In genomic region chr3:15651396-15651795, GRCh38 we compare ENCODE assay signal across 25 cellular contexts.
"Had no signal": no experiment of that assay in that cellular context is flagged by ENCODE, and none has a peak within 500 bp of the region (broad histone marks: within the 10 kb centered on the region; RNA-seq: fewer than 3 reads in every experiment).

No MANE protein-coding gene starts in this region.

- H3K36me3 ChIP-seq: esophagus squamous epithelium, pancreas, right atrium auricular region, suprapubic skin, tibial artery, WERI-Rb-1 had no signal

- DNase-seq: activated CD4-positive, alpha-beta T cell treated with anti-CD3 and anti-CD28 coated beads, Interleukin-2, amount 10 ng/mL, durations not matched to agents 7 days and 5 days; activated CD4-positive, CD25-positive, alpha-beta regulatory T cell treated with anti-CD3 and anti-CD28 coated beads, Interleukin-2, amount 50 U/mL, for 72 hours; activated CD8-positive, alpha-beta T cell treated with anti-CD3 and anti-CD28 coated beads for 36 hours; activated naive CD8-positive, alpha-beta T cell treated with anti-CD3 and anti-CD28 coated beads, Interleukin-2, amount 50 U/mL, for 24 hours; activated T-cell treated with anti-CD3 and anti-CD28 coated beads, Interleukin-2, amount 50 U/mL, for 4 hours; amygdala; effector CD4-positive, alpha-beta T cell; esophagus squamous epithelium; left ventricle myocardium inferior; mucosa of descending colon; pancreas; stimulated activated CD4-positive, alpha-beta T cell treated with anti-CD3 and anti-CD28 coated beads, Interleukin-15, amount 100 ng/mL, for 24 hours; stimulated activated CD4-positive, alpha-beta T cell treated with anti-CD3 and anti-CD28 coated beads, Interleukin-2, amount 100 ng/mL, for 24 hours; stimulated activated naive CD4-positive, alpha-beta T cell; T-helper 17 cell; T1000; tibial artery; WERI-Rb-1 had no signal

- H3K27me3 Mint-ChIP-seq: T-helper 17 cell had no signal

- H3K27me3 ChIP-seq: esophagus squamous epithelium, pancreas, right atrium auricular region, suprapubic skin, tibial artery had no signal

- H3K4me3 Mint-ChIP-seq: activated CD4-positive, alpha-beta T cell treated with anti-CD3 and anti-CD28 coated beads, Interleukin-2, amount 10 ng/mL, durations not matched to agents 7 days and 5 days; activated CD8-positive, alpha-beta T cell treated with anti-CD3 and anti-CD28 coated beads for 36 hours; activated naive CD4-positive, alpha-beta T cell treated with anti-CD3 and anti-CD28 coated beads, Interleukin-2, amount 50 U/mL, for 24 hours; activated naive CD8-positive, alpha-beta T cell treated with anti-CD3 and anti-CD28 coated beads, Interleukin-2, amount 50 U/mL, for 24 hours; activated T-cell treated with anti-CD3 and anti-CD28 coated beads, Interleukin-2, amount 50 U/mL, for 4 hours; activated T-helper 17 cell treated with anti-CD3 and anti-CD28 coated beads, Interleukin-2, amount 50 U/mL, for 72 hours; dendritic cell treated with granulocyte-macrophage colony-stimulating factor and Interleukin-4, amounts not matched to agents 40 ng/mL and 50 ng/mL, for 4 days; natural killer cell treated with Interleukin-12 subunit alpha and Interleukin-12 subunit beta and Interleukin-15 and Interleukin-18, amount 100 ng/mL, for 72 hours; T-helper 17 cell had no signal

- ATAC-seq: activated CD8-positive, alpha-beta T cell treated with anti-CD3 and anti-CD28 coated beads for 36 hours; activated naive CD8-positive, alpha-beta T cell treated with anti-CD3 and anti-CD28 coated beads, Interleukin-2, amount 50 U/mL, for 24 hours; activated T-cell treated with anti-CD3 and anti-CD28 coated beads, Interleukin-2, amount 50 U/mL, for 4 hours; activated T-helper 17 cell treated with anti-CD3 and anti-CD28 coated beads, Interleukin-2, amount 50 U/mL, for 72 hours; mucosa of descending colon; natural killer cell treated with Interleukin-12 subunit alpha and Interleukin-12 subunit beta and Interleukin-15 and Interleukin-18, amount 100 ng/mL, for 72 hours; pancreas; T-helper 17 cell had no signal

- H3K27ac Mint-ChIP-seq: activated CD4-positive, alpha-beta T cell treated with anti-CD3 and anti-CD28 coated beads, Interleukin-2, amount 10 ng/mL, durations not matched to agents 7 days and 5 days; activated CD8-positive, alpha-beta T cell treated with anti-CD3 and anti-CD28 coated beads for 36 hours; activated naive CD4-positive, alpha-beta T cell treated with anti-CD3 and anti-CD28 coated beads, Interleukin-2, amount 50 U/mL, for 24 hours; activated naive CD8-positive, alpha-beta T cell treated with anti-CD3 and anti-CD28 coated beads, Interleukin-2, amount 50 U/mL, for 24 hours; activated T-helper 17 cell treated with anti-CD3 and anti-CD28 coated beads, Interleukin-2, amount 50 U/mL, for 72 hours; dendritic cell treated with granulocyte-macrophage colony-stimulating factor and Interleukin-4, amounts not matched to agents 40 ng/mL and 50 ng/mL, for 4 days; natural killer cell treated with Interleukin-12 subunit alpha and Interleukin-12 subunit beta and Interleukin-15 and Interleukin-18, amount 100 ng/mL, for 72 hours; T-helper 17 cell had no signal

- H3K27ac ChIP-seq: esophagus squamous epithelium, left ventricle myocardium inferior, pancreas, right atrium auricular region, suprapubic skin, tibial artery, WERI-Rb-1 had no signal

- H3K4me3 ChIP-seq: esophagus squamous epithelium, left ventricle myocardium inferior, lung, mucosa of descending colon, pancreas, right atrium auricular region, suprapubic skin, tibial artery had no signal

- H3K9me3 ChIP-seq: pancreas had no signal
